In the genomic region with DNA sequence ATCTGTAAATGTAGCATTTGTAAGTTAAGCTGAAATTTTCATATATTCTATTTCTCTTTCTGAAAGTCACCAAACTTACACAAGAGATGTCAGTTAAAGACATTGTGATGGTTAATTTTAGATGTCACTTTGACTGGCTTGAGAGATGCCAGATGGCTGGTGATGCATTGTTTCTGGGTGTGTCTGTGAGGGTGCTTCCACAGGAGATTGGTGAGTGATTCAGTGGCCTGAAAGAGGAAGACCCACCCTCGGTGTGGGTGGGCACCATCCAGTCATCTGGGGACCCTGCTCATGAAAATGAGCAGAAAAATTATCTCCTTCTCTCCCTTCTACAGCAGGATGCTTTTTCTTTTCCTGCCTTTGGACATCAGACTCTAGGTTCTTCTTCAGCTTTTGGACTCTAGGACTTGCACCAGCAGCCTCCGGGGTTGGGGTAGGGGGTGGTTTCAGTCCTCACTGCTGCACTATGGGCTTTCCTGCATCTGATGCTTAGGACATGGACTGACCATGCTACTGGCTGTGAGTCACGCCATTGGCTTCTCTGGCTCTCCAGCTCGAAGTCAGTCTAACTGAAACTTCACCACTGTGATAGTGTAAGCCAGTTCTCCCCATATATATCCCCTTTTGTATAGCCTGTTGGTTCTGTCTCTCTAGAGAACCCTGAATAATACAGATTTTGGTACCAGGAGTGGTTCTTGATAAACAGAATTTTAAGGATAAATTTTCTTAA, we compare ENCODE assay signal across 11 cellular contexts. TPM values are rescaled to one million over a fixed set of nuclear protein-coding genes. Genes with fewer than 3 reads are reported as not detected.
DNase-seq lines count a peak whose midpoint lies in the region; ATAC-seq, FAIRE-seq and TF ChIP-seq lines count a peak whose summit lies in the region.
"Had no signal": no experiment of that assay in that cellular context is flagged by ENCODE, and none has a peak within 500 bp of the region (broad histone marks: within the 10 kb centered on the region; RNA-seq: fewer than 3 reads in every experiment).

No MANE protein-coding gene starts in this region.

- WGBS in mesodermal cell (ENCODE audit: insufficient coverage in 2 of 2), 2 experiments, result 78 to 87% methylated on average over 1 to 3 of the region's 4 CpGs
- 58 to 67% (median 61%) methylated on average over 4 of the region's 4 CpGs for WGBS in small intestine, 3 donors

- H3K4me3 ChIP-seq in BE2C (ENCODE audit: low read depth, low read length) (no peak overlapping the region), mesodermal cell (ENCODE audit: extremely low read depth, insufficient read depth, low read length, poor library complexity, severe bottlenecking) (no peak overlapping the region), small intestine (ENCODE audit: low read depth in 1 of 2, low read length in 2 of 2) (no peak overlapping the region)
- H3K4me3 ChIP-seq: skin epidermis had no signal

- H3K36me3 ChIP-seq in BE2C (no peaks in the 10 kb centered on the region), mesodermal cell (ENCODE audit: control insufficient read depth, insufficient read depth, low read length) (no peaks in the 10 kb centered on the region), small intestine (ENCODE audit: control insufficient read depth in 2 of 2, insufficient read depth in 2 of 2, low read length in 2 of 2) (no peaks in the 10 kb centered on the region)

- H3K27ac ChIP-seq in mesodermal cell (ENCODE audit: low read depth, low read length, severe bottlenecking) (peak overlapping the region; percentile 43), small intestine (ENCODE audit: low read depth in 1 of 2, low read length in 1 of 2) (no peak overlapping the region)
- H3K27ac ChIP-seq: KMS-11, skin epidermis had no signal

- H3K27me3 ChIP-seq in BE2C, result no peaks in the 10 kb centered on the region
- no peaks in the 10 kb centered on the region for H3K27me3 ChIP-seq in small intestine (ENCODE audit: control insufficient read depth in 2 of 2, insufficient read depth in 2 of 2, low read length in 2 of 2)

- no peak for ATAC-seq in GM19455 (IDR thresholded peaks at IDR 0.05; ENCODE audit: unreplicated experiment)
- ATAC-seq: HCT116 had no signal

- H3K9me3 ChIP-seq in BE2C (no peaks in the 10 kb centered on the region), mesodermal cell (ENCODE audit: control insufficient read depth, low read length) (no peaks in the 10 kb centered on the region), small intestine (ENCODE audit: control insufficient read depth, low read depth) (no peaks in the 10 kb centered on the region)

- H3K4me1 ChIP-seq in BE2C (no peaks in the 10 kb centered on the region), mesodermal cell (ENCODE audit: control insufficient read depth, insufficient read depth, low read length, poor library complexity, severe bottlenecking) (peaks cover 17% of the 10 kb centered on the region), small intestine (ENCODE audit: control insufficient read depth in 2 of 2, insufficient read depth in 1 of 2, low read depth in 1 of 2, low read length in 1 of 2) (peaks cover 0 to 4% of the 10 kb centered on the region in 2 donors)

- no peak for TF ChIP-seq POLR2A in H54 (IDR thresholded peaks at IDR 0.05; ENCODE audit: low read depth, low read length)

- DNase-seq in BE2C, result peak; percentile 33
- DNase-seq in H54 (ENCODE audit: insufficient read length, low spot score), result peak; percentile 7
- DNase-seq in activated T-cell treated with anti-CD3 and anti-CD28 coated beads for 4 hours, result peak; percentile 11
- DNase-seq in small intestine, result no peak
- no peak for DNase-seq in pons (ENCODE audit: low spot score)
- DNase-seq in RPMI8226, result no peak

- no peak for TF ChIP-seq CTCF in BE2C (IDR thresholded peaks at IDR 0.05; ENCODE audit: low read depth, low read length)

- FAIRE-seq in H54 (lab: Jason Lieb, UNC) (no peak), small intestine (lab: Jason Lieb, UNC) (no peak)

RNA-seq across cellular contexts. Expression of gene PDE6H, which starts 20.9 kb away (rescaled TPM):
- not detected for polyA plus RNA-seq in BE2C (2012; ENCODE audit: insufficient read depth, insufficient read length, low read depth)
- not detected for polyA plus RNA-seq in mesodermal cell (2013, experiment 1 of 2)
- not detected for polyA plus RNA-seq in mesodermal cell (2013, experiment 2 of 2)
- polyA plus RNA-seq in small intestine, result not detected

RNA-seq across cellular contexts. Expression of gene ARHGDIB, which starts 32.3 kb away (rescaled TPM):
- polyA plus RNA-seq in BE2C (2012; ENCODE audit: insufficient read depth, insufficient read length, low read depth), result 6.1 TPM
- 77.2 TPM for polyA plus RNA-seq in mesodermal cell (2013, experiment 1 of 2)
- 63.5 TPM for polyA plus RNA-seq in mesodermal cell (2013, experiment 2 of 2)
- 100 to 1,000 TPM in 1 of 3 donors, 10 to 100 TPM in 2; 26.4 to 104 (median 65.9) TPM for polyA plus RNA-seq in small intestine

RNA-seq across cellular contexts. Expression of gene ERP27, which starts 55.4 kb away (rescaled TPM):
- not detected for polyA plus RNA-seq in BE2C (2012; ENCODE audit: insufficient read depth, insufficient read length, low read depth)
- 1.2 TPM for polyA plus RNA-seq in mesodermal cell (2013, experiment 1 of 2)
- 0.91 TPM for polyA plus RNA-seq in mesodermal cell (2013, experiment 2 of 2)
- under 1 TPM in 1 of 3 donors, not detected in 2; 0.12 TPM for polyA plus RNA-seq in small intestine

Comparison
In these comparisons a context has a peak if more than half of its experiments do, and no peak if none do; other contexts are left out.
1. DNase-seq: peak in BE2C (single experiment), H54 (single experiment) and activated T-cell treated with anti-CD3 and anti-CD28 coated beads for 4 hours (single experiment); none in small intestine (single experiment), pons (single experiment) and RPMI8226 (single experiment).